In the genomic region with DNA sequence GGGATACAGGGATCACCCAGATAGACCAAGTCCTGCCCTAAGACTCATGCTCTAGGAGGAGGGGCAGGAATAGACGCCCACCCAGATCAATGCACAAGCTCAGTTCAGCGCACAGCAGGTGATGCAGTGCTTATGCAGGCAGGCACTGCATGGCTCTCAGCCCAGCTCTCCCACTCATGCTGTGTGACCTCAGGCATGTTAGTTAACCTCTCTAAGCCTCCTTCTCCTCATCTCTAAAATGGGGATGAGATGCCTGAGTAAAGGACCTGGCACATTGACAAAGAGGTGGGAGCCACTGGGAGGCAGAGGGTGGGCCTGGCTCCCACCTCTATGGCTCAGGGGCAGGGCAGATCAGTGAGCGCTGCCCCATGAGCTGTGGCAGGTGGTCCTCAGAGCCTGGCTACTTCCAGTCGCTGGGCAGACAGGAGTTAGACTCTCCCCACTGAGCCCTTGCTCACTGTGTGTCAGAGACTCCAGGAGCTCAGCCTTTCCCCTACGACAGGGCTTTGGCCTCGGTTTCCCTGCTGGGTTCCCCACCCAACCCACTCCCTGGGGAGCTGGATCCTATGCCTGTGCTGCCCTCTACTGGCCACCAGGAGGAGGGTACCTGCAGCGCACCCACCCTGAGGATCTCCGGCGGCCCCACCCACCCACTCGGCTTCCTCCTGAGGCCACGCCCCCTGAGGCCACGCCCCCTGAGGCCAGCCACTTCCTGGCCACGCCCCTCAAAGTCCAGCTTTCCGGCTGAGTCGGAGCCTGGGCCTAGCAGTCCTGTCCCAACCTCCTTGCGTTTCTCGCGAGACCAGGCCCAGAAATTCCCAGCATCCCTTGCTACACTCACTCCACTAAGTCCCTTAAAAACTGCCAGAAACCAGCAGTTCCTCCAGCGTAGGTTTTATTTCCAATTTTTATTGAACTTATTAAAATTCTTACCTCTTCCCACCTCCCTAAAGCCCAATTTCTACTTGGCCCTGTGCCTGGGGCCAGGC, we compare ENCODE assay signal across 8 cellular contexts.
DNase-seq lines count a peak whose midpoint lies in the region; ATAC-seq, FAIRE-seq and TF ChIP-seq lines count a peak whose summit lies in the region.

No MANE protein-coding gene starts in this region.

- H3K9me2 ChIP-seq in MM.1S (replicated peaks; ENCODE audit: insufficient read depth, low read length) = no peaks in the 10 kb centered on the region

- POLR2A ChIA-PET in K562 (lab: Yijun Ruan, JAX) = interaction anchor here (0.6 to 1.0 kb wide), 3 partner anchors 22 to 313 kb away, joined by 3 to 4 read pairs (median 3); no protein-coding TSS in a partner anchor

- H3K9me3 ChIP-seq in MM.1S (replicated peaks; ENCODE audit: insufficient read depth, low read length) (no peaks in the 10 kb centered on the region), K562 (replicated peaks; ENCODE audit: control insufficient read depth, insufficient read depth, low read depth, low read length) (peaks cover 6% of the 10 kb centered on the region; the same call in 1 of the 2 replicates)

- H3K27me3 ChIP-seq in MM.1S (replicated peaks; ENCODE audit: insufficient read depth, low read length) (peaks cover 5% of the 10 kb centered on the region; the same call in 1 of the 2 replicates), K562 (ENCODE audit: control insufficient read depth in 2 of 2, insufficient read depth in 2 of 2, low read length in 2 of 2) (0 out of 5 replicates have a peak, but pooled peaks cover 0 to 3% of the 10 kb centered on the region in 2 experiments)

- CTCF ChIA-PET in K562 (lab: Yijun Ruan, JAX; ENCODE audit: low intra/inter-chr PET ratio) = interaction anchor here (0.6 to 1.4 kb wide), 7 partner anchors 169 to 347 kb away, joined by 3 to 7 read pairs (median 4); no protein-coding TSS in a partner anchor

- H3K4me1 ChIP-seq in MM.1S (ENCODE audit: low read length) (peaks cover 12% of the 10 kb centered on the region), K562 (replicated peaks in 1 of 2; ENCODE audit: control insufficient read depth in 2 of 2, insufficient read depth in 2 of 2, low read length in 2 of 2) (peaks cover 0 to 2% of the 10 kb centered on the region in 2 experiments; a peak in 1 of 5 replicates)

- TF ChIP-seq RAD21 in K562 (CRISPR knock-in tag; conservative IDR thresholded peaks at IDR 0.05 in 1 of 2, IDR thresholded peaks at IDR 0.05 in 1 of 2) = peak; percentile 12 to 75; a peak in 2 of 4 replicates

- intact Hi-C loops in K562 (cut with micrococcal nuclease) = loop anchor here (2.0 kb wide), 3 partner anchors 87 to 225 kb away; no protein-coding TSS in a partner anchor

- H2AFZ ChIP-seq in MM.1S (ENCODE audit: low read length) = 0 out of 2 replicates have a peak overlapping the region, but pooled peaks have one; percentile 63
- H2AFZ ChIP-seq in K562 (ENCODE audit: low read depth, low read length) = peak overlapping the region; percentile 90

- TF ChIP-seq CTCF in MM.1S (IDR thresholded peaks at IDR 0.05; ENCODE audit: low read length) (peak; percentile 60), K562 (IDR thresholded peaks at IDR 0.05 in 2 of 3, conservative IDR thresholded peaks at IDR 0.05 in 1 of 3; ENCODE audit: insufficient read depth in 2 of 3, low read depth in 1 of 3, low read length in 3 of 3) (peak; percentile 70 to 89 (median 79))

- H3K36me3 ChIP-seq in MM.1S (replicated peaks; ENCODE audit: insufficient read depth, low read length) = no peaks in the 10 kb centered on the region
- no peaks in the 10 kb centered on the region for H3K36me3 ChIP-seq in K562 (ENCODE audit: control insufficient read depth, insufficient read depth, low read length)

- in situ Hi-C loops in K562 (cut with MboI) = loop anchor here (5.0 kb wide), 1 partner anchor 175 kb away; no protein-coding TSS in a partner anchor

- H3K9ac ChIP-seq in MM.1S (ENCODE audit: low read length) (no peak overlapping the region), K562 (ENCODE audit: insufficient read depth in 1 of 2, low read depth in 2 of 2, low read length in 2 of 2) (no peak overlapping the region)

- 16% methylated on average over 15 of the region's 19 CpGs for WGBS in K562 (ENCODE audit: insufficient coverage, low coverage, missing lambda C conversion rate)

- peaks cover 6% of the 10 kb centered on the region; the same call in 1 of the 2 replicates for H3F3A ChIP-seq in MM.1S (ENCODE audit: insufficient read depth, low read length)

- no peak for TF ChIP-seq POLR2A in K562 (conservative IDR thresholded peaks at IDR 0.05)

- DNase-seq in GM03348 (ENCODE audit: low spot score) = peak; percentile 87
- peak; percentile 66 for DNase-seq in MM.1S
- peak; percentile 18 for DNase-seq in T1000 (lab: John Stamatoyannopoulos, UW)
- DNase-seq in K562 (ENCODE audit: extremely low read depth in 1 of 4, low spot score in 3 of 4) = peak; percentile 93 to 99 (median 98)
- DNase-seq in kidney tubule cell (ENCODE audit: low spot score) = peak; percentile 80
- DNase-seq in stimulated activated CD8-positive, alpha-beta memory T cell treated with anti-CD3 and anti-CD28 coated beads, Interleukin-12 subunit alpha, Interleukin-12 subunit beta, amount 100 ng/mL, for 1 hour (ENCODE audit: low read depth) = peak; percentile 19
- no peak for DNase-seq in NCI-H2107 (lab: John Stamatoyannopoulos, UW)

- no peak overlapping the region for H3K4me3 ChIP-seq in MM.1S (ENCODE audit: low read length)
- H3K4me3 ChIP-seq in K562 = no peak overlapping the region

- peak; percentile 96 for FAIRE-seq in K562 (lab: Jason Lieb, UNC)

- no TSS peak for BruUV-seq in K562 (replicated peaks; lab: Mats Ljungman, UMichigan)

- no peak for TF ChIP-seq EP300 in K562 (IDR thresholded peaks at IDR 0.05; ENCODE audit: low read length)

- ATAC-seq in K562 = peak; percentile 100
- no peak for ATAC-seq in HG03432 (IDR thresholded peaks at IDR 0.05; ENCODE audit: unreplicated experiment)

- H3K79me2 ChIP-seq in MM.1S (ENCODE audit: low read length) = no peaks in the 10 kb centered on the region
- no peaks in the 10 kb centered on the region for H3K79me2 ChIP-seq in K562 (ENCODE audit: control insufficient read depth, insufficient read depth, low read length)

- no peaks in the 10 kb centered on the region for H3K9me1 ChIP-seq in K562 (ENCODE audit: control insufficient read depth, insufficient read depth, low read length)

- H4K20me1 ChIP-seq in MM.1S (ENCODE audit: insufficient read depth, low read length) (no peaks in the 10 kb centered on the region), K562 (replicated peaks; ENCODE audit: control insufficient read depth, insufficient read depth, low read length) (no peaks in the 10 kb centered on the region)

- H3K4me2 ChIP-seq in MM.1S (ENCODE audit: low read depth, low read length) (no peak overlapping the region), K562 (ENCODE audit: insufficient read depth, low read length) (peak overlapping the region; percentile 19; the same call in 1 of the 2 replicates)

- H3K27ac ChIP-seq in MM.1S (ENCODE audit: low read length) (no peak overlapping the region), K562 (ENCODE audit: extremely low read depth, low read depth, low read length) (peak overlapping the region; percentile 59; the same call in 2 of the 3 replicates)

TF ChIP-seq in K562, 482 proteins besides CTCF, POLR2A, EP300 and RAD21 (continues in another document):
- TF ChIP-seq ETV1 (tag; conservative IDR thresholded peaks at IDR 0.05; ENCODE audit: low read depth) (0 out of 2 replicates have a peak, but pooled peaks have one; percentile 34), ELF1 (tag; IDR thresholded peaks at IDR 0.05) (peak; percentile 63; the same call in 1 of the 2 replicates), DMBX1 (CRISPR knock-in tag; IDR thresholded peaks at IDR 0.05; ENCODE audit: borderline replicate concordance) (0 out of 2 replicates have a peak, but pooled peaks have one; percentile 35), GABPB1 (CRISPR knock-in tag; IDR thresholded peaks at IDR 0.05) (peak; percentile 50; the same call in 1 of the 2 replicates), MAFF (IDR thresholded peaks at IDR 0.05; ENCODE audit: low read length) (peak; percentile 35; the same call in 1 of the 2 replicates), NRF1 (conservative IDR thresholded peaks at IDR 0.05 in 1 of 2, IDR thresholded peaks at IDR 0.05 in 1 of 2) (peak; percentile 49 to 60), GABPA (tag; conservative IDR thresholded peaks at IDR 0.05; ENCODE audit: low read depth) (peak; percentile 68)
- TF ChIP-seq, protein P1, sequence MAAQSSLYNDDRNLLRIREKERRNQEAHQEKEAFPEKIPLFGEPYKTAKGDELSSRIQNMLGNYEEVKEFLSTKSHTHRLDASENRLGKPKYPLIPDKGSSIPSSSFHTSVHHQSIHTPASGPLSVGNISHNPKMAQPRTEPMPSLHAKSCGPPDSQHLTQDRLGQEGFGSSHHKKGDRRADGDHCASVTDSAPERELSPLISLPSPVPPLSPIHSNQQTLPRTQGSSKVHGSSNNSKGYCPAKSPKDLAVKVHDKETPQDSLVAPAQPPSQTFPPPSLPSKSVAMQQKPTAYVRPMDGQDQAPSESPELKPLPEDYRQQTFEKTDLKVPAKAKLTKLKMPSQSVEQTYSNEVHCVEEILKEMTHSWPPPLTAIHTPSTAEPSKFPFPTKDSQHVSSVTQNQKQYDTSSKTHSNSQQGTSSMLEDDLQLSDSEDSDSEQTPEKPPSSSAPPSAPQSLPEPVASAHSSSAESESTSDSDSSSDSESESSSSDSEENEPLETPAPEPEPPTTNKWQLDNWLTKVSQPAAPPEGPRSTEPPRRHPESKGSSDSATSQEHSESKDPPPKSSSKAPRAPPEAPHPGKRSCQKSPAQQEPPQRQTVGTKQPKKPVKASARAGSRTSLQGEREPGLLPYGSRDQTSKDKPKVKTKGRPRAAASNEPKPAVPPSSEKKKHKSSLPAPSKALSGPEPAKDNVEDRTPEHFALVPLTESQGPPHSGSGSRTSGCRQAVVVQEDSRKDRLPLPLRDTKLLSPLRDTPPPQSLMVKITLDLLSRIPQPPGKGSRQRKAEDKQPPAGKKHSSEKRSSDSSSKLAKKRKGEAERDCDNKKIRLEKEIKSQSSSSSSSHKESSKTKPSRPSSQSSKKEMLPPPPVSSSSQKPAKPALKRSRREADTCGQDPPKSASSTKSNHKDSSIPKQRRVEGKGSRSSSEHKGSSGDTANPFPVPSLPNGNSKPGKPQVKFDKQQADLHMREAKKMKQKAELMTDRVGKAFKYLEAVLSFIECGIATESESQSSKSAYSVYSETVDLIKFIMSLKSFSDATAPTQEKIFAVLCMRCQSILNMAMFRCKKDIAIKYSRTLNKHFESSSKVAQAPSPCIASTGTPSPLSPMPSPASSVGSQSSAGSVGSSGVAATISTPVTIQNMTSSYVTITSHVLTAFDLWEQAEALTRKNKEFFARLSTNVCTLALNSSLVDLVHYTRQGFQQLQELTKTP (IDR thresholded peaks at IDR 0.05; ENCODE audit: low read depth in 1 of 2, partially characterized antibody in 2 of 2) = peak in 1 of 2 experiments; percentile 42
- TF ChIP-seq, protein P2, sequence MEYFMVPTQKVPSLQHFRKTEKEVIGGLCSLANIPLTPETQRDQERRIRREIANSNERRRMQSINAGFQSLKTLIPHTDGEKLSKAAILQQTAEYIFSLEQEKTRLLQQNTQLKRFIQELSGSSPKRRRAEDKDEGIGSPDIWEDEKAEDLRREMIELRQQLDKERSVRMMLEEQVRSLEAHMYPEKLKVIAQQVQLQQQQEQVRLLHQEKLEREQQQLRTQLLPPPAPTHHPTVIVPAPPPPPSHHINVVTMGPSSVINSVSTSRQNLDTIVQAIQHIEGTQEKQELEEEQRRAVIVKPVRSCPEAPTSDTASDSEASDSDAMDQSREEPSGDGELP (CRISPR knock-in tag; IDR thresholded peaks at IDR 0.05; ENCODE audit: borderline replicate concordance) = peak; percentile 45
